ENCODE assay signal across 8 cellular contexts in genomic region chr18:9782073-9782857, GRCh38.
A peak's percentile ranks its signal among the peaks of the same experiment; 100 is the strongest.
DNase-seq lines count a peak whose midpoint lies in the region; ATAC-seq and TF ChIP-seq lines count a peak whose summit lies in the region.

No MANE protein-coding gene starts in this region.

- DNase-seq in ACHN (peak; percentile 54), LoVo (ENCODE audit: low spot score) (peak; percentile 53), astrocyte of the spinal cord (ENCODE audit: low read depth, low spot score) (peak; percentile 79), left colon (no peak), SHP77 treated with DMSO at 0.1 percent for 48 hours (lab: John Stamatoyannopoulos, UW) (no peak)

- H3K4me3 ChIP-seq in astrocyte of the spinal cord (ENCODE audit: low read depth, low read length): no peak overlapping the region

- intact Hi-C loops in left colon (cut with DNase I, micrococcal nuclease): no loop called here

- no peak for TF ChIP-seq CTCF in astrocyte of the spinal cord (IDR thresholded peaks at IDR 0.05; ENCODE audit: low read depth, low read length)

- in situ Hi-C loops in ACHN (cut with HindIII; ENCODE audit: low pct_ligation_motif_present, low pct_unique_long_range_greater_than_20kb, low sequenced_read_pairs): no loop called here
- in situ Hi-C loops in astrocyte of the spinal cord (cut with HindIII; ENCODE audit: low sequenced_read_pairs): no loop called here

- ATAC-seq in left colon: peak; percentile 44
- no peak for ATAC-seq in HG03025 (IDR thresholded peaks at IDR 0.05; ENCODE audit: low FRiP score, unreplicated experiment)
- ATAC-seq in HG02885 (IDR thresholded peaks at IDR 0.05; ENCODE audit: poor library complexity, unreplicated experiment): no peak
- ATAC-seq in HG02970 (IDR thresholded peaks at IDR 0.05; ENCODE audit: low FRiP score, unreplicated experiment): no peak

Comparison
In these comparisons a context has a peak if more than half of its experiments do, and no peak if none do; other contexts are left out.
1. DNase-seq: peak in ACHN (single experiment), LoVo (single experiment) and astrocyte of the spinal cord (single experiment); none in left colon (0 of 2) and SHP77 treated with DMSO at 0.1 percent for 48 hours (single experiment).